8 cellular contexts compared by ENCODE assay signal in the genomic region with DNA sequence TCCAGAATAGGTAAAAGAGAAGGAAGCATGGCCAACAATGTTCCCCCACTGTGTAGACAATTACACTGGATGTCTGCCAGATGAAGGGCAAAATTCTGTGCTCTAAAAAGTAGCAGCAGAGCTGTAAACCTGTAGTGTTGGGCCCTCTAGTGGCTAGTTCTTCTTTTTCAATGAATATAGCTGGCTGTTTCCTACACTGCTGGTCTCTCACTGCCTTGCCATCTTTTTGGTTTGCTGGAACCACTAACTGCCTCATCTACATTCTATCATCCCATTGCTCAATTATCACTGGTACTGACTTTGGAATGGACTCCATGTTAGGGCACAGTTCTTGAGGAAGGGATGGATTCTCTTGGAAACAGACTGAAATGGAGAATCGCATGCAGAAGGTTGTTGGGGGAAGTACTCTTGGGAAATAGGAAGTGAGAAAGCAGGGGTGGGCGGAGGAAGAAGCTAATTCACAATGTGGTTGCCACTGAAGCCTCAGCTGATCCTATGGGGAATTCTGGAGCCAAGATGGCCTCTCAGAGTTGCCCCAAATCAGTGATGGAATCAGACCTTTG. TPM values are rescaled to one million over a fixed set of nuclear protein-coding genes. Genes with fewer than 3 reads are reported as not detected.
DNase-seq lines count a peak whose midpoint lies in the region; ATAC-seq, FAIRE-seq and TF ChIP-seq lines count a peak whose summit lies in the region.

No MANE protein-coding gene starts in this region.

- BruUV-seq in K562 (replicated peaks; lab: Mats Ljungman, UMichigan) = no TSS peak

- CTCF ChIA-PET in K562 (lab: Yijun Ruan, JAX; ENCODE audit: low intra/inter-chr PET ratio) = interaction anchor here (0.7 to 2.2 kb wide), 8 partner anchors 60 to 485 kb away, joined by 3 to 15 read pairs (median 4); no protein-coding TSS in a partner anchor

- no peak for TF ChIP-seq EP300 in K562 (IDR thresholded peaks at IDR 0.05; ENCODE audit: low read length)

- 23% methylated on average over 2 of the region's 2 CpGs for WGBS in K562 (ENCODE audit: insufficient coverage, low coverage, missing lambda C conversion rate)

- intact Hi-C loops in K562 (cut with micrococcal nuclease) = loop anchor here (1.0 to 5.0 kb wide), 4 partner anchors 61 to 485 kb away; no protein-coding TSS in a partner anchor

- H3K9ac ChIP-seq in K562 (ENCODE audit: insufficient read depth in 1 of 2, low read depth in 2 of 2, low read length in 2 of 2) = no peak overlapping the region

- peak; percentile 90 for FAIRE-seq in K562 (lab: Jason Lieb, UNC)

- TF ChIP-seq CTCF in K562 (IDR thresholded peaks at IDR 0.05 in 2 of 3, conservative IDR thresholded peaks at IDR 0.05 in 1 of 3; ENCODE audit: insufficient read depth in 2 of 3, low read depth in 1 of 3, low read length in 3 of 3) = peak; percentile 75 to 93 (median 85)

- H3K79me2 ChIP-seq in K562 (ENCODE audit: control insufficient read depth, insufficient read depth, low read length) = no peaks in the 10 kb centered on the region

- no peaks in the 10 kb centered on the region for H3K9me1 ChIP-seq in K562 (ENCODE audit: control insufficient read depth, insufficient read depth, low read length)

- DNase-seq in DMS 273 (lab: John Stamatoyannopoulos, UW; ENCODE audit: unreplicated experiment) = peak; percentile 87
- DNase-seq in H4 (ENCODE audit: low spot score) = peak; percentile 68
- peak; percentile 89 for DNase-seq in NCI-H146 (lab: John Stamatoyannopoulos, UW)
- peak; percentile 50 to 81 (median 58) for DNase-seq in K562 (ENCODE audit: extremely low read depth in 1 of 4, low spot score in 3 of 4)
- DNase-seq in inferior parietal cortex (ENCODE audit: extremely low spot score) = peak; percentile 87
- peak; percentile 7 to 41 for DNase-seq in stimulated activated CD4-positive, alpha-beta T cell treated with anti-CD3 and anti-CD28 coated beads, Interleukin-2, amount 100 ng/mL, for 24 hours

- no peaks in the 10 kb centered on the region; a peak in 2 of 5 replicates for H3K4me1 ChIP-seq in K562 (replicated peaks in 1 of 2; ENCODE audit: control insufficient read depth in 2 of 2, insufficient read depth in 2 of 2, low read length in 2 of 2)

- H2AFZ ChIP-seq in K562 (ENCODE audit: low read depth, low read length) = 0 out of 2 replicates have a peak overlapping the region, but pooled peaks have one; percentile 45

- no peaks in the 10 kb centered on the region for H3K36me3 ChIP-seq in K562 (ENCODE audit: control insufficient read depth, insufficient read depth, low read length)

- no peaks in the 10 kb centered on the region; a peak in 3 of 5 replicates for H3K27me3 ChIP-seq in K562 (ENCODE audit: control insufficient read depth in 2 of 2, insufficient read depth in 2 of 2, low read length in 2 of 2)

- in situ Hi-C loops in K562 (cut with MboI) = loop anchor here (10.0 kb wide), 1 partner anchor 125 kb away; no protein-coding TSS in a partner anchor

- no peak for TF ChIP-seq POLR2A in K562 (conservative IDR thresholded peaks at IDR 0.05)

- H3K9me3 ChIP-seq in K562 (replicated peaks; ENCODE audit: control insufficient read depth, insufficient read depth, low read depth, low read length) = no peaks in the 10 kb centered on the region

- ATAC-seq in SK-N-SH treated with all-trans-retinoic acid at 6 μM for 48 hours = peak; percentile 94
- ATAC-seq in K562 = peak; percentile 92
- no peak for ATAC-seq in HG03457 (IDR thresholded peaks at IDR 0.05; ENCODE audit: unreplicated experiment)

- peak overlapping the region; percentile 29; the same call in 1 of the 2 replicates for H3K4me2 ChIP-seq in K562 (ENCODE audit: insufficient read depth, low read length)

- peak; percentile 86 to 94 for TF ChIP-seq RAD21 in K562 (CRISPR knock-in tag; conservative IDR thresholded peaks at IDR 0.05 in 1 of 2, IDR thresholded peaks at IDR 0.05 in 1 of 2)

- POLR2A ChIA-PET in K562 (lab: Yijun Ruan, JAX) = interaction anchor here (0.6 to 2.2 kb wide), 9 partner anchors 12 to 121 kb away, joined by 3 to 8 read pairs (median 3); partner anchors contain the start of genes LIPT2 and PGM2L1

- no peaks in the 10 kb centered on the region for H4K20me1 ChIP-seq in K562 (replicated peaks; ENCODE audit: control insufficient read depth, insufficient read depth, low read length)

- no peak overlapping the region for H3K27ac ChIP-seq in K562 (ENCODE audit: extremely low read depth, low read depth, low read length)

- no peak overlapping the region for H3K4me3 ChIP-seq in K562

TF ChIP-seq in SK-N-SH treated with all-trans-retinoic acid at 6 μM for 48 hours, 23 proteins besides CTCF, POLR2A, EP300 and RAD21 (continues in another document):
- TF ChIP-seq GLIS3 (CRISPR knock-in tag; IDR thresholded peaks at IDR 0.05) = no peak

RNA-seq across cellular contexts. Expression of gene KCNE3, which starts 17.9 kb away (rescaled TPM):
- total RNA-seq in H4 (2014; rRNA removed; shearing (Covaris generic)) = 0.08 TPM in 1 of 2 replicates, not detected in the other
- 2.7 and 3.5 TPM in 2 replicates for total RNA-seq in K562 (2011; cell fraction: chromatin; rRNA removed; ENCODE audit: low replicate concordance)
- total RNA-seq in K562 (2011; cell fraction: nucleolus; rRNA removed) = 1.7 and 3.3 TPM in 2 replicates
- total RNA-seq in K562 (2011; cell fraction: nucleoplasm; rRNA removed) = 3.2 and 3.9 TPM in 2 replicates
- total RNA-seq in K562 (2014; rRNA removed) (6.8 and 7.2 TPM in 2 replicates), K562 (2014; rRNA removed; fragmentation: Illumina TruSeq; extraction: Trizol) (7.0 and 8.0 TPM in 2 replicates), K562 (2015; rRNA removed; fragmentation: Illumina TruSeq; extraction: Trizol) (5.2 and 5.7 TPM in 2 replicates), K562 (2021) (5.9 and 6.2 TPM in 2 replicates)
- polyA plus RNA-seq in K562 (2011; rRNA removed) (2.0 and 2.4 TPM in 2 replicates), K562 (2014; fragmentation: Illumina TruSeq; extraction: Trizol) (7.9 and 8.4 TPM in 2 replicates), K562 (2014; fragmentation: Nextera tagmentation; extraction: Ambion mirVana) (1 to 10 TPM; 1.6 to 2.3 TPM), K562 (2014; rRNA removed) (8.7 and 9.9 TPM in 2 replicates)
- 1.8 and 3.4 TPM in 2 replicates for polyA plus RNA-seq in K562 (2011; cell fraction: cytosol; rRNA removed)
- 2.1 and 2.6 TPM in 2 replicates for polyA plus RNA-seq in K562 (2011; cell fraction: nucleus; rRNA removed)
- polyA plus RNA-seq in K562 (2012) = 6.7 and 11.4 TPM in 2 replicates
- polyA minus RNA-seq in K562 (2011; rRNA and poly(A)+ RNA removed) = 1.0 and 2.6 TPM in 2 replicates
- 1.4 and 1.6 TPM in 2 replicates for polyA minus RNA-seq in K562 (2011; cell fraction: cytosol; rRNA and poly(A)+ RNA removed)
- 0.67 TPM in 2 replicates for polyA minus RNA-seq in K562 (2011; cell fraction: nucleus; rRNA and poly(A)+ RNA removed)

RNA-seq across cellular contexts. Expression of gene LIPT2, which starts 44.1 kb away (rescaled TPM):
- 8.7 and 10.3 TPM in 2 replicates for total RNA-seq in H4 (2014; rRNA removed; shearing (Covaris generic))
- total RNA-seq in K562 (2011; cell fraction: chromatin; rRNA removed; ENCODE audit: low replicate concordance) = 3.1 TPM in 1 of 2 replicates, not detected in the other
- 3.4 and 4.3 TPM in 2 replicates for total RNA-seq in K562 (2011; cell fraction: nucleolus; rRNA removed)
- 3.1 and 3.6 TPM in 2 replicates for total RNA-seq in K562 (2011; cell fraction: nucleoplasm; rRNA removed)
- total RNA-seq in K562 (2014; rRNA removed) (4.5 and 5.5 TPM in 2 replicates), K562 (2014; rRNA removed; fragmentation: Illumina TruSeq; extraction: Trizol) (2.3 and 3.3 TPM in 2 replicates), K562 (2015; rRNA removed; fragmentation: Illumina TruSeq; extraction: Trizol) (3.6 and 4.7 TPM in 2 replicates), K562 (2021) (2.6 and 2.9 TPM in 2 replicates)
- polyA plus RNA-seq in K562 (2011; rRNA removed) (4.5 and 5.2 TPM in 2 replicates), K562 (2014; fragmentation: Illumina TruSeq; extraction: Trizol) (3.3 and 4.3 TPM in 2 replicates), K562 (2014; fragmentation: Nextera tagmentation; extraction: Ambion mirVana) (1 to 10 TPM in 1 of 2 experiments, under 1 TPM in 1; 1.00 to 1.4 TPM), K562 (2014; rRNA removed) (2.9 and 3.5 TPM in 2 replicates)
- polyA plus RNA-seq in K562 (2011; cell fraction: cytosol; rRNA removed) = 4.2 and 6.6 TPM in 2 replicates
- 1.4 and 3.0 TPM in 2 replicates for polyA plus RNA-seq in K562 (2011; cell fraction: nucleus; rRNA removed)
- 2.8 and 3.9 TPM in 2 replicates for polyA plus RNA-seq in K562 (2012)
- 3.7 and 3.9 TPM in 2 replicates for polyA minus RNA-seq in K562 (2011; rRNA and poly(A)+ RNA removed)
- polyA minus RNA-seq in K562 (2011; cell fraction: cytosol; rRNA and poly(A)+ RNA removed) = 2.1 and 2.7 TPM in 2 replicates
- 2.6 and 3.2 TPM in 2 replicates for polyA minus RNA-seq in K562 (2011; cell fraction: nucleus; rRNA and poly(A)+ RNA removed)

RNA-seq across cellular contexts. Expression of gene PGM2L1, which starts 51.2 kb away (rescaled TPM):
- total RNA-seq in H4 (2014; rRNA removed; shearing (Covaris generic)) = 2.2 and 3.7 TPM in 2 replicates
- 0.62 and 0.72 TPM in 2 replicates for total RNA-seq in K562 (2011; cell fraction: chromatin; rRNA removed; ENCODE audit: low replicate concordance)
- total RNA-seq in K562 (2011; cell fraction: nucleolus; rRNA removed) = 1.0 and 2.4 TPM in 2 replicates
- 1.3 and 1.4 TPM in 2 replicates for total RNA-seq in K562 (2011; cell fraction: nucleoplasm; rRNA removed)
- total RNA-seq in K562 (2014; rRNA removed) = 0.36 and 0.57 TPM in 2 replicates
- 0.95 and 1.4 TPM in 2 replicates for total RNA-seq in K562 (2014; rRNA removed; fragmentation: Illumina TruSeq; extraction: Trizol)
- 0.53 and 0.76 TPM in 2 replicates for total RNA-seq in K562 (2015; rRNA removed; fragmentation: Illumina TruSeq; extraction: Trizol)
- total RNA-seq in K562 (2021) = 0.75 and 0.78 TPM in 2 replicates
- 0.35 and 0.63 TPM in 2 replicates for polyA plus RNA-seq in K562 (2011; rRNA removed)
- 0.15 and 0.88 TPM in 2 replicates for polyA plus RNA-seq in K562 (2011; cell fraction: cytosol; rRNA removed)
- 0.17 and 0.31 TPM in 2 replicates for polyA plus RNA-seq in K562 (2011; cell fraction: nucleus; rRNA removed)
- polyA plus RNA-seq in K562 (2012) = 0.53 and 0.62 TPM in 2 replicates
- polyA plus RNA-seq in K562 (2014; fragmentation: Illumina TruSeq; extraction: Trizol) = 0.80 and 0.87 TPM in 2 replicates
- polyA plus RNA-seq in K562 (2014; fragmentation: Nextera tagmentation; extraction: Ambion mirVana) = under 1 TPM; 0.32 to 0.46 TPM
- polyA plus RNA-seq in K562 (2014; rRNA removed) = 0.22 and 0.49 TPM in 2 replicates
- polyA minus RNA-seq in K562 (2011; rRNA and poly(A)+ RNA removed) = 0.60 and 0.74 TPM in 2 replicates
- polyA minus RNA-seq in K562 (2011; cell fraction: cytosol; rRNA and poly(A)+ RNA removed) = 0.36 and 0.48 TPM in 2 replicates
- 0.67 TPM in 2 replicates for polyA minus RNA-seq in K562 (2011; cell fraction: nucleus; rRNA and poly(A)+ RNA removed)

Comparison
In these comparisons a context has a peak if more than half of its experiments do, and no peak if none do; other contexts are left out.
1. DNase-seq: peak in every context shown above with its lines; median percentile 89 in NCI-H146; 87 in DMS 273; 87 in inferior parietal cortex; 68 in H4; 58 in K562; 24 in stimulated activated CD4-positive, alpha-beta T cell treated with anti-CD3 and anti-CD28 coated beads, Interleukin-2, amount 100 ng/mL, for 24 hours.